In the genomic region with DNA sequence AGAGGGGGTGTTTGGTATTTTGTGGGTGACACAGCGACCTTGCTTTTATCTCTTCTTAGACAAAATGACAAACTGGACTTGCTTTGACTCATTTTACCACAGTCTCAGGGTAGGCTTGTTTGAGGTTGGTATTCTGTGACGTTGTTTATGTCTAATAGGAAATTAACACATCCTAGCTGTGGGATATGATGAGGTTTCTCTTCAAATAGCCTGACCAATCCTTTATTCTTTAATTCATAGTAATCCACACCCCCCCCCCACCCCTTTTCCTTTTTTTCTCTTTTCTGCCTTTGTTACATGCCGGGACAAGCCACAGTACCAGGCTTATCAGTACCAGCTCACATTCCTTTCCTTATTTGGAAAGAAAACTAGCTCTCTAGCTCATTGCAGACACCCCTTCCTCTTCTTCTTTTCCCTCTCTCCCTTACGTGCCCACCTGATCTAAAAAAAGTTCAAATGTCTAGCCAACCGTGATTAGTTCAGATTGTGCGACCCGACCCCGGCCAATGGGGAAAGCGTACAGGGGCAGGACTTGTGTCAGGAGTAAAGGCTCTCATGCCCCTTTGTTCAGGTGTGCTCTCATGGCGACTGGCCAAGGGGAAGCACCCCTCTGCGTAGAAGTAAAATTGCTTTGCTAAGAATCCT, we compare ENCODE assay signal across 1 cellular context.
A peak's percentile ranks its signal among the peaks of the same experiment; 100 is the strongest.
TF ChIP-seq lines count a peak whose summit lies in the region.

No MANE protein-coding gene starts in this region.

TF ChIP-seq in HepG2, 621 proteins besides CTCF, POLR2A, EP300 and RAD21:
- no peak for TF ChIP-seq ZNF550 (CRISPR knock-in tag; IDR thresholded peaks at IDR 0.05; ENCODE audit: borderline replicate concordance)
- no peak for TF ChIP-seq RFXAP (CRISPR knock-in tag; IDR thresholded peaks at IDR 0.05; ENCODE audit: borderline replicate concordance)
- TF ChIP-seq CHD2 (IDR thresholded peaks at IDR 0.05; ENCODE audit: low read depth, low read length) = no peak
- TF ChIP-seq SP140L (CRISPR knock-in tag; IDR thresholded peaks at IDR 0.05; ENCODE audit: borderline replicate concordance) = no peak
- no peak for TF ChIP-seq HOXA3 (CRISPR knock-in tag; IDR thresholded peaks at IDR 0.05)
- TF ChIP-seq ZNF891 (CRISPR knock-in tag; IDR thresholded peaks at IDR 0.05) = no peak
- TF ChIP-seq, protein P1, sequence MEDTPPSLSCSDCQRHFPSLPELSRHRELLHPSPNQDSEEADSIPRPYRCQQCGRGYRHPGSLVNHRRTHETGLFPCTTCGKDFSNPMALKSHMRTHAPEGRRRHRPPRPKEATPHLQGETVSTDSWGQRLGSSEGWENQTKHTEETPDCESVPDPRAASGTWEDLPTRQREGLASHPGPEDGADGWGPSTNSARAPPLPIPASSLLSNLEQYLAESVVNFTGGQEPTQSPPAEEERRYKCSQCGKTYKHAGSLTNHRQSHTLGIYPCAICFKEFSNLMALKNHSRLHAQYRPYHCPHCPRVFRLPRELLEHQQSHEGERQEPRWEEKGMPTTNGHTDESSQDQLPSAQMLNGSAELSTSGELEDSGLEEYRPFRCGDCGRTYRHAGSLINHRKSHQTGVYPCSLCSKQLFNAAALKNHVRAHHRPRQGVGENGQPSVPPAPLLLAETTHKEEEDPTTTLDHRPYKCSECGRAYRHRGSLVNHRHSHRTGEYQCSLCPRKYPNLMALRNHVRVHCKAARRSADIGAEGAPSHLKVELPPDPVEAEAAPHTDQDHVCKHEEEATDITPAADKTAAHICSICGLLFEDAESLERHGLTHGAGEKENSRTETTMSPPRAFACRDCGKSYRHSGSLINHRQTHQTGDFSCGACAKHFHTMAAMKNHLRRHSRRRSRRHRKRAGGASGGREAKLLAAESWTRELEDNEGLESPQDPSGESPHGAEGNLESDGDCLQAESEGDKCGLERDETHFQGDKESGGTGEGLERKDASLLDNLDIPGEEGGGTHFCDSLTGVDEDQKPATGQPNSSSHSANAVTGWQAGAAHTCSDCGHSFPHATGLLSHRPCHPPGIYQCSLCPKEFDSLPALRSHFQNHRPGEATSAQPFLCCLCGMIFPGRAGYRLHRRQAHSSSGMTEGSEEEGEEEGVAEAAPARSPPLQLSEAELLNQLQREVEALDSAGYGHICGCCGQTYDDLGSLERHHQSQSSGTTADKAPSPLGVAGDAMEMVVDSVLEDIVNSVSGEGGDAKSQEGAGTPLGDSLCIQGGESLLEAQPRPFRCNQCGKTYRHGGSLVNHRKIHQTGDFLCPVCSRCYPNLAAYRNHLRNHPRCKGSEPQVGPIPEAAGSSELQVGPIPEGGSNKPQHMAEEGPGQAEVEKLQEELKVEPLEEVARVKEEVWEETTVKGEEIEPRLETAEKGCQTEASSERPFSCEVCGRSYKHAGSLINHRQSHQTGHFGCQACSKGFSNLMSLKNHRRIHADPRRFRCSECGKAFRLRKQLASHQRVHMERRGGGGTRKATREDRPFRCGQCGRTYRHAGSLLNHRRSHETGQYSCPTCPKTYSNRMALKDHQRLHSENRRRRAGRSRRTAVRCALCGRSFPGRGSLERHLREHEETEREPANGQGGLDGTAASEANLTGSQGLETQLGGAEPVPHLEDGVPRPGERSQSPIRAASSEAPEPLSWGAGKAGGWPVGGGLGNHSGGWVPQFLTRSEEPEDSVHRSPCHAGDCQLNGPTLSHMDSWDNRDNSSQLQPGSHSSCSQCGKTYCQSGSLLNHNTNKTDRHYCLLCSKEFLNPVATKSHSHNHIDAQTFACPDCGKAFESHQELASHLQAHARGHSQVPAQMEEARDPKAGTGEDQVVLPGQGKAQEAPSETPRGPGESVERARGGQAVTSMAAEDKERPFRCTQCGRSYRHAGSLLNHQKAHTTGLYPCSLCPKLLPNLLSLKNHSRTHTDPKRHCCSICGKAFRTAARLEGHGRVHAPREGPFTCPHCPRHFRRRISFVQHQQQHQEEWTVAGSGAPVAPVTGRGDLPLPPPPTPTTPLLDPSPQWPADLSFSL (CRISPR knock-in tag; IDR thresholded peaks at IDR 0.05) = no peak
- TF ChIP-seq HNRNPK (IDR thresholded peaks at IDR 0.05; ENCODE audit: low read depth, low read length, poor library complexity, severe bottlenecking) = peak; percentile 28
- TF ChIP-seq STAG1 (CRISPR knock-in tag; IDR thresholded peaks at IDR 0.05) = no peak
- TF ChIP-seq PTBP1 (IDR thresholded peaks at IDR 0.05; ENCODE audit: low read depth, low read length, poor library complexity, severe bottlenecking) = no peak
- TF ChIP-seq TP53 (CRISPR knock-in tag; conservative IDR thresholded peaks at IDR 0.05) = no peak
- no peak for TF ChIP-seq NFE2 (CRISPR knock-in tag; IDR thresholded peaks at IDR 0.05)
- peak; percentile 30; the same call in 1 of the 2 replicates for TF ChIP-seq SRF (IDR thresholded peaks at IDR 0.05; ENCODE audit: low read depth, low read length)
- no peak for TF ChIP-seq PLRG1 (conservative IDR thresholded peaks at IDR 0.05)
- no peak for TF ChIP-seq NONO (IDR thresholded peaks at IDR 0.05)
- TF ChIP-seq NONO (CRISPR knock-in tag; conservative IDR thresholded peaks at IDR 0.05) = no peak
- TF ChIP-seq PRMT3 (CRISPR knock-in tag; IDR thresholded peaks at IDR 0.05; ENCODE audit: borderline replicate concordance, low read depth) = no peak
